ENCODE assay signal across 15 cellular contexts in the genomic region with DNA sequence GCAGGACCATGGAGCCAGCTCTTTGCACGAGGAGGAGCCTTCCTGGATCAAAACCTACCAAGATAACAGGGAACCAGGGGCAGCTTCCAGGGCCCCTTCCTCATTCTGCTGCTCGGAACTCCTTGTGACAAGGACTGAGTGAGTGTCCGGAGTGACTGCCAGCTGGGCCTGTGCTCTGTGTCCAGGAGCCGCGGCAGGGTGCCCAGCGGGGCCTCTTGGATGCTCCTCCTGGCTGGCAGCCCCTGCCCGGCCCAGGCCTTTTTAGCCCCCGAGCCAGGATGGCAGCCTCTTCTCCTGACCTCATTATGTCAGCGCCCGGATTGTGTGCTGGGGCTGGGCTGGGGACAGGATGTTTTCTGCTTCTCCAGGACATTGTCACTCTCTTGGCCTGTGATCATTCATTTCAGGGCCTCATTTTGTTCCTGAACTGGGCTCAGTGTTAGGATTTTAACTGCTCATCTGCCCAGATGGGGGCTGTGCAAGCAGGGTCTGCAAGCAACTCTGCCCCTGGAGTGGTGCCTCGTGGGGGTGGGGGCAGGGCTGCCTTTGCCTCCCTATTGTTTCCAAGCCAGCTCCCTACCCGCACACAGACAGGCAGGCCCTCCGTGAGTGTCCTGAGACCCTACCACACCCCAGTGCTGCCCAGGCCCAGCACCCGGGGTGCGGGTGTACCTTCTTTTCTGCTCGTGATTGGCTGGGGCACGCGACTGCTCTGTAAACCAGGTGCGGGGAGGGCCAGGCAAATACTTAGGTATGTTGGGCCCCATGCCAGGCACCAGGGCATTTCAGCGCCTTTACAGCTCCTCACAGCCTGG.
DNase-seq lines count a peak whose midpoint lies in the region; ATAC-seq and TF ChIP-seq lines count a peak whose summit lies in the region.
"Had no signal": no experiment of that assay in that cellular context is flagged by ENCODE, and none has a peak within 500 bp of the region (broad histone marks: within the 10 kb centered on the region; RNA-seq: fewer than 3 reads in every experiment).

No MANE protein-coding gene starts in this region.

- no peaks in the 10 kb centered on the region for H3K27me3 ChIP-seq in upper lobe of left lung

- peak; percentile 28 for DNase-seq in activated CD8-positive, alpha-beta memory T cell treated with anti-CD3 and anti-CD28 coated beads for 24 hours
- no peak for DNase-seq in activated CD8-positive, alpha-beta memory T cell treated with anti-CD3 and anti-CD28 coated beads, Interleukin-2, amount 50 U/mL, for 4 hours
- DNase-seq in Right ventricle myocardium inferior (ENCODE audit: missing footprints) (peak; percentile 84), mucosa of gallbladder (ENCODE audit: low spot score) (peak; percentile 9), upper lobe of left lung (peak in 1 of 2 donors; percentile 74), GM19238 (ENCODE audit: insufficient read length, low spot score) (no peak), NCI-H128 (lab: John Stamatoyannopoulos, UW; ENCODE audit: unreplicated experiment) (no peak), SIG-M5 treated with dmso at 0.1 percent for 504 hours (lab: John Stamatoyannopoulos, UW; ENCODE audit: unreplicated experiment) (no peak)
- DNase-seq: 8988T; effector CD4-positive, alpha-beta T cell; MV-4-11; naive thymus-derived CD8-positive, alpha-beta T cell; NCI-H524 treated with DMSO at 0.1 percent for 48 hours; stimulated activated CD4-positive, alpha-beta T cell treated with anti-CD3 and anti-CD28 coated beads, Interleukin-1b, Interleukin-23, amount 100 ng/mL, for 48 hours; stimulated activated naive CD4-positive, alpha-beta T cell had no signal

- TF ChIP-seq EP300 in upper lobe of left lung (IDR thresholded peaks at IDR 0.05): no peak

- no peak overlapping the region for H3K4me3 ChIP-seq in upper lobe of left lung

- no peaks in the 10 kb centered on the region for H3K36me3 ChIP-seq in upper lobe of left lung

- TF ChIP-seq POLR2A in upper lobe of left lung (IDR thresholded peaks at IDR 0.05): no peak

- H3K4me1 ChIP-seq in upper lobe of left lung: peaks cover 0 to 13% (median 7%) of the 10 kb centered on the region in 4 donors

- no peaks in the 10 kb centered on the region for H3K9me3 ChIP-seq in upper lobe of left lung

- H3K27ac ChIP-seq in upper lobe of left lung: peak overlapping the region; percentile 1 to 74 (median 34)

- 55 to 80% methylated on average over 12 to 20 of the region's 20 CpGs for WGBS in upper lobe of left lung, 2 donors

- intact Hi-C loops in Right ventricle myocardium inferior (cut with DNase I): loop anchor here (2.0 kb wide), 2 partner anchors 98 to 114 kb away; no protein-coding TSS in a partner anchor

- no peak for TF ChIP-seq CTCF in upper lobe of left lung (IDR thresholded peaks at IDR 0.05)

- ATAC-seq in Right ventricle myocardium inferior: peak; percentile 92
- no peak for ATAC-seq in upper lobe of left lung (ENCODE audit: low FRiP score in 2 of 2)
- ATAC-seq: naive thymus-derived CD8-positive, alpha-beta T cell had no signal

Comparison
In these comparisons a context has a peak if more than half of its experiments do, and no peak if none do; other contexts are left out.
1. DNase-seq: peak in activated CD8-positive, alpha-beta memory T cell treated with anti-CD3 and anti-CD28 coated beads for 24 hours (single experiment), Right ventricle myocardium inferior (single experiment) and mucosa of gallbladder (single experiment); none in activated CD8-positive, alpha-beta memory T cell treated with anti-CD3 and anti-CD28 coated beads, Interleukin-2, amount 50 U/mL, for 4 hours (single experiment), GM19238 (single experiment), NCI-H128 (single experiment) and SIG-M5 treated with dmso at 0.1 percent for 504 hours (single experiment).